ENCODE assay signal across 9 cellular contexts in genomic region chr13:24997367-24997967, GRCh38.
DNase-seq lines count a peak whose midpoint lies in the region; ATAC-seq and TF ChIP-seq lines count a peak whose summit lies in the region.
"Had no signal": no experiment of that assay in that cellular context is flagged by ENCODE, and none has a peak within 500 bp of the region (broad histone marks: within the 10 kb centered on the region; RNA-seq: fewer than 3 reads in every experiment).

No MANE protein-coding gene starts in this region.

- no peak overlapping the region for H3K4me3 ChIP-seq in AG10803 (ENCODE audit: low read length)
- no peak overlapping the region for H3K4me3 ChIP-seq in GM06990 (replicated peaks; ENCODE audit: low read depth, low read length)

- no peak overlapping the region for H3K4me3 Mint-ChIP-seq in nephron
- H3K4me3 Mint-ChIP-seq: IgD-negative memory B cell had no signal

- H3K36me3 ChIP-seq in GM06990 (ENCODE audit: control insufficient read depth, insufficient read depth, low read length), result no peaks in the 10 kb centered on the region

- peaks cover 4% of the 10 kb centered on the region for H3K4me1 Mint-ChIP-seq in nephron

- no peak overlapping the region for H3K27ac Mint-ChIP-seq in nephron
- H3K27ac Mint-ChIP-seq: IgD-negative memory B cell had no signal

- H3K9me3 Mint-ChIP-seq in nephron, result no peaks in the 10 kb centered on the region
- H3K9me3 Mint-ChIP-seq: IgD-negative memory B cell had no signal

- H3K36me3 Mint-ChIP-seq in nephron (ENCODE audit: low read depth), result no peaks in the 10 kb centered on the region
- H3K36me3 Mint-ChIP-seq: IgD-negative memory B cell had no signal

- peaks cover 2% of the 10 kb centered on the region for H3K27me3 ChIP-seq in GM06990 (replicated peaks; ENCODE audit: control insufficient read depth, insufficient read depth, low read length)

- no peak for ATAC-seq in GM19035 (IDR thresholded peaks at IDR 0.05; ENCODE audit: unreplicated experiment)

- TF ChIP-seq CTCF in AG10803 (conservative IDR thresholded peaks at IDR 0.05; ENCODE audit: low read length) (peak; percentile 72), GM06990 (IDR thresholded peaks at IDR 0.05; ENCODE audit: insufficient read depth, low read length, poor library complexity, severe bottlenecking) (peak; percentile 59), nephron (IDR thresholded peaks at IDR 0.05; ENCODE audit: unreplicated experiment in 3 of 3) (peak; percentile 73 to 86 (median 79))

- DNase-seq in AG10803 (ENCODE audit: low read depth), result peak; percentile 28
- DNase-seq in GM06990 (ENCODE audit: extremely low read depth, insufficient read length), result no peak
- DNase-seq in NCI-H526 (lab: John Stamatoyannopoulos, UW), result peak; percentile 31 to 70
- DNase-seq in cerebellum (ENCODE audit: low spot score), result peak; percentile 27
- no peak for DNase-seq in UCSD-AML1 (lab: John Stamatoyannopoulos, UW; ENCODE audit: unreplicated experiment)
- DNase-seq in ureter (ENCODE audit: low spot score), result no peak

- no peaks in the 10 kb centered on the region for H3K27me3 Mint-ChIP-seq in nephron (ENCODE audit: low read depth)

Comparison
In these comparisons a context has a peak if more than half of its experiments do, and no peak if none do; other contexts are left out.
1. DNase-seq: peak in AG10803 (single experiment), NCI-H526 (2 of 2) and cerebellum (single experiment); none in GM06990 (single experiment), UCSD-AML1 (single experiment) and ureter (single experiment).
2. Peak in every context shown above with its lines, with median percentiles within 50 percentile points of each other: CTCF ChIP-seq.